In the genomic region with DNA sequence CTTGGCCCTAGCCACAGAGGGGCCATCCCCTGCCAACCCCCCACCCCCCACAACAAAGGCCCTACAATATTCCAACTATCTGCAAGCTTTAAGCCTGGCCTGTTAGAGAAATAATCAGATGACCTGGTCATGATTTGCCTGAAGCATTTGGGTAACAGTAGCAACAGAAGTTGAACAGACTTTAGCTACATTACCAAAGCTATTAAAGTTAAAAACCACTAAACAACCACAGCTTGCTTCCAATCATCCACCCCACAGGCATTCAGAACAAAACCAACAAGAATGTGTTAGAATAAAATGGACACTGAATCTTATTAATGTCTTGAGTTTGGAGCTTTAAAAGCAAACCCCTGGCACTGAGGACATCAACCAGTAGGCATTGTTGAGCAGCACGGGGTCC, we compare ENCODE assay signal across 19 cellular contexts.
DNase-seq lines count a peak whose midpoint lies in the region; ATAC-seq and TF ChIP-seq lines count a peak whose summit lies in the region.
"Had no signal": no experiment of that assay in that cellular context is flagged by ENCODE, and none has a peak within 500 bp of the region (broad histone marks: within the 10 kb centered on the region; RNA-seq: fewer than 3 reads in every experiment).

No MANE protein-coding gene starts in this region.

- no peak for ATAC-seq in GM21515 (IDR thresholded peaks at IDR 0.05; ENCODE audit: unreplicated experiment)
- ATAC-seq in activated naive CD8-positive, alpha-beta T cell treated with anti-CD3 and anti-CD28 coated beads, Interleukin-2, amount 50 U/mL, for 24 hours, result no peak
- ATAC-seq: A549 had no signal

- no peaks in the 10 kb centered on the region for H3K4me1 Mint-ChIP-seq in activated naive CD8-positive, alpha-beta T cell treated with anti-CD3 and anti-CD28 coated beads, Interleukin-2, amount 50 U/mL, for 24 hours

- H4K20me1 ChIP-seq in osteoblast (ENCODE audit: insufficient read depth, low read length), result no peaks in the 10 kb centered on the region
- H4K20me1 ChIP-seq in smooth muscle cell (ENCODE audit: low read depth), result no peaks in the 10 kb centered on the region

- no peak overlapping the region for H3K9ac ChIP-seq in smooth muscle cell (ENCODE audit: low read depth)
- H3K9ac ChIP-seq: GM23248 had no signal

- no peaks in the 10 kb centered on the region for H3K9me3 Mint-ChIP-seq in activated naive CD8-positive, alpha-beta T cell treated with anti-CD3 and anti-CD28 coated beads, Interleukin-2, amount 50 U/mL, for 24 hours

- no peaks in the 10 kb centered on the region for H3K4me1 ChIP-seq in osteoblast (ENCODE audit: insufficient read depth, low read length)
- H3K4me1 ChIP-seq in smooth muscle cell (ENCODE audit: low read depth), result no peaks in the 10 kb centered on the region
- H3K4me1 ChIP-seq: A549 had no signal

- DNase-seq in M059J (ENCODE audit: low read depth), result peak; percentile 10
- DNase-seq in astrocyte of the hippocampus (ENCODE audit: low read depth, low spot score), result peak; percentile 66
- peak; percentile 30 for DNase-seq in osteoblast (ENCODE audit: insufficient read length, low spot score, missing footprints)
- no peak for DNase-seq in smooth muscle cell (lab: John Stamatoyannopoulos, UW; ENCODE audit: unreplicated experiment)
- DNase-seq in NK-92 (lab: John Stamatoyannopoulos, UW; ENCODE audit: unreplicated experiment), result no peak
- DNase-seq in activated naive CD8-positive, alpha-beta T cell treated with anti-CD3 and anti-CD28 coated beads, Interleukin-2, amount 50 U/mL, for 24 hours, result no peak
- DNase-seq: 8988T; ACHN; Calu3; CD4-positive, alpha-beta memory T cell; COR-L47; DMS53; DMS79 treated with DMSO at 0.1 percent for 48 hours; GF-D8; GM23248; H7; HCEC 1CT had no signal

- no peaks in the 10 kb centered on the region for H3K36me3 Mint-ChIP-seq in activated naive CD8-positive, alpha-beta T cell treated with anti-CD3 and anti-CD28 coated beads, Interleukin-2, amount 50 U/mL, for 24 hours (ENCODE audit: low read depth)
- H3K36me3 Mint-ChIP-seq: CD4-positive, alpha-beta memory T cell had no signal

- H3K4me2 ChIP-seq in osteoblast (ENCODE audit: insufficient read depth, low read length) (no peak overlapping the region), smooth muscle cell (peak overlapping the region; percentile 13)
- H3K4me2 ChIP-seq: A549 had no signal

- H3K27me3 Mint-ChIP-seq in activated naive CD8-positive, alpha-beta T cell treated with anti-CD3 and anti-CD28 coated beads, Interleukin-2, amount 50 U/mL, for 24 hours, result peaks cover 20% of the 10 kb centered on the region

- WGBS in smooth muscle cell (ENCODE audit: low lambda C conversion rate), result 93% methylated on average over 1 of the region's 1 CpG

- no peak overlapping the region for H3K27ac Mint-ChIP-seq in activated naive CD8-positive, alpha-beta T cell treated with anti-CD3 and anti-CD28 coated beads, Interleukin-2, amount 50 U/mL, for 24 hours
- H3K27ac Mint-ChIP-seq: CD4-positive, alpha-beta memory T cell had no signal

- H3K27me3 ChIP-seq in osteoblast (ENCODE audit: insufficient read depth, low read length) (no peaks in the 10 kb centered on the region), smooth muscle cell (ENCODE audit: low read depth) (peaks cover 46% of the 10 kb centered on the region)

- TF ChIP-seq CTCF in osteoblast (IDR thresholded peaks at IDR 0.05; ENCODE audit: extremely low read depth, low read depth, low read length), result no peak
- TF ChIP-seq CTCF in smooth muscle cell (IDR thresholded peaks at IDR 0.05; ENCODE audit: borderline replicate concordance, insufficient read depth, poor library complexity, severe bottlenecking), result no peak

- no peak overlapping the region for H2AFZ ChIP-seq in osteoblast (ENCODE audit: low read length)
- no peak overlapping the region for H2AFZ ChIP-seq in smooth muscle cell (ENCODE audit: low read depth)
- H2AFZ ChIP-seq: GM23248 had no signal

- H3K36me3 ChIP-seq in osteoblast (ENCODE audit: insufficient read depth, low read length) (no peaks in the 10 kb centered on the region), smooth muscle cell (ENCODE audit: low read depth) (no peaks in the 10 kb centered on the region)

- no peaks in the 10 kb centered on the region for H3K9me3 ChIP-seq in osteoblast (ENCODE audit: low read depth, low read length)
- H3K9me3 ChIP-seq in smooth muscle cell (replicated peaks; ENCODE audit: low read depth), result no peaks in the 10 kb centered on the region
- H3K9me3 ChIP-seq: A549 had no signal

- no peak overlapping the region for H3K4me3 ChIP-seq in osteoblast (ENCODE audit: insufficient read depth, low read length)
- H3K4me3 ChIP-seq in smooth muscle cell, result no peak overlapping the region
- H3K4me3 ChIP-seq: A549, GM23248 had no signal

- no peak overlapping the region for H3K27ac ChIP-seq in osteoblast (ENCODE audit: low read depth, low read length)
- peak overlapping the region; percentile 3 for H3K27ac ChIP-seq in smooth muscle cell (ENCODE audit: low read depth)
- H3K27ac ChIP-seq: A549, GM23248 had no signal

- H3F3A ChIP-seq in smooth muscle cell (ENCODE audit: low read depth), result no peaks in the 10 kb centered on the region

- no peaks in the 10 kb centered on the region for H3K79me2 ChIP-seq in osteoblast (ENCODE audit: insufficient read depth, low read length)
- H3K79me2 ChIP-seq in smooth muscle cell (ENCODE audit: low read depth), result no peaks in the 10 kb centered on the region

- H3K4me3 Mint-ChIP-seq in activated naive CD8-positive, alpha-beta T cell treated with anti-CD3 and anti-CD28 coated beads, Interleukin-2, amount 50 U/mL, for 24 hours, result no peak overlapping the region

Comparison
In these comparisons a context has a peak if more than half of its experiments do, and no peak if none do; other contexts are left out.
1. DNase-seq: peak in M059J (single experiment), astrocyte of the hippocampus (single experiment) and osteoblast (single experiment); none in smooth muscle cell (single experiment), NK-92 (single experiment) and activated naive CD8-positive, alpha-beta T cell treated with anti-CD3 and anti-CD28 coated beads, Interleukin-2, amount 50 U/mL, for 24 hours (single experiment).